In genomic region chr7:22700559-22701002, GRCh38 we compare ENCODE assay signal across 13 cellular contexts. TPM values are rescaled to one million over a fixed set of nuclear protein-coding genes. Genes with fewer than 3 reads are reported as not detected.
DNase-seq lines count a peak whose midpoint lies in the region; ATAC-seq and TF ChIP-seq lines count a peak whose summit lies in the region.
"Had no signal": no experiment of that assay in that cellular context is flagged by ENCODE, and none has a peak within 500 bp of the region (broad histone marks: within the 10 kb centered on the region; RNA-seq: fewer than 3 reads in every experiment).

No MANE protein-coding gene starts in this region.

- H3K4me3 Mint-ChIP-seq in activated T-cell treated with anti-CD3 and anti-CD28 coated beads, Interleukin-2, amount 50 U/mL, for 24 hours, result no peak overlapping the region
- H3K4me3 Mint-ChIP-seq in Calu3 (ENCODE audit: low read depth, unreplicated experiment), result no peak overlapping the region

- H3K4me1 ChIP-seq in colonic mucosa, result no peaks in the 10 kb centered on the region

- H3K27ac Mint-ChIP-seq in activated T-cell treated with anti-CD3 and anti-CD28 coated beads, Interleukin-2, amount 50 U/mL, for 24 hours, result peak overlapping the region; percentile 27
- H3K27ac Mint-ChIP-seq in Calu3 (ENCODE audit: unreplicated experiment), result no peak overlapping the region

- H3K36me3 Mint-ChIP-seq in activated T-cell treated with anti-CD3 and anti-CD28 coated beads, Interleukin-2, amount 50 U/mL, for 24 hours (ENCODE audit: low read depth), result no peaks in the 10 kb centered on the region
- no peaks in the 10 kb centered on the region for H3K36me3 Mint-ChIP-seq in Calu3 (ENCODE audit: insufficient read depth, unreplicated experiment)

- peaks cover 47% of the 10 kb centered on the region for H3K4me1 Mint-ChIP-seq in activated T-cell treated with anti-CD3 and anti-CD28 coated beads, Interleukin-2, amount 50 U/mL, for 24 hours (ENCODE audit: low read depth)
- H3K4me1 Mint-ChIP-seq in Calu3 (ENCODE audit: low read depth, unreplicated experiment), result peaks cover 27% of the 10 kb centered on the region

- TF ChIP-seq CTCF in cardiac fibroblast (IDR thresholded peaks at IDR 0.05; ENCODE audit: low read depth, low read length) (no peak), omental fat pad (IDR thresholded peaks at IDR 0.05) (no peak), Calu3 (IDR thresholded peaks at IDR 0.05; ENCODE audit: unreplicated experiment) (no peak), colonic mucosa (IDR thresholded peaks at IDR 0.05) (no peak)

- H3K36me3 ChIP-seq in colonic mucosa, result no peaks in the 10 kb centered on the region
- H3K36me3 ChIP-seq: tibial nerve had no signal

- no peak overlapping the region for H3K9ac ChIP-seq in colonic mucosa (ENCODE audit: low read depth in 2 of 2, low read length in 2 of 2)

- no peak for DNase-seq in activated T-cell treated with anti-CD3 and anti-CD28 coated beads, Interleukin-2, amount 50 U/mL, for 24 hours
- DNase-seq in activated T-cell treated with anti-CD3 and anti-CD28 coated beads, Interleukin-2, amount 50 U/mL, for 1 hour, result no peak
- DNase-seq in NCI-H226 (peak; percentile 67), cardiac fibroblast (ENCODE audit: low read depth in 2 of 2) (peak; percentile 54 to 89), omental fat pad (ENCODE audit: low spot score) (no peak), Calu3 (no peak), colonic mucosa (no peak)
- DNase-seq: GF-D8, NCI-H2029 treated with DMSO at 0.1 percent for 48 hours had no signal

- no peaks in the 10 kb centered on the region for H3K27me3 ChIP-seq in colonic mucosa
- H3K27me3 ChIP-seq: tibial nerve had no signal

- no peak overlapping the region for H3K4me3 ChIP-seq in cardiac fibroblast (replicated peaks in 1 of 2; ENCODE audit: low read depth in 2 of 2, low read length in 2 of 2)
- H3K4me3 ChIP-seq in colonic mucosa, result no peak overlapping the region
- H3K4me3 ChIP-seq: PC-9, tibial nerve had no signal

- H3K27me3 Mint-ChIP-seq in activated T-cell treated with anti-CD3 and anti-CD28 coated beads, Interleukin-2, amount 50 U/mL, for 24 hours, result no peaks in the 10 kb centered on the region
- H3K27me3 Mint-ChIP-seq in Calu3 (ENCODE audit: unreplicated experiment), result no peaks in the 10 kb centered on the region

- no TSS peak for BruUV-seq in Calu3 (replicated peaks; lab: Mats Ljungman, UMichigan)

- ATAC-seq in omental fat pad (ENCODE audit: low FRiP score), result peak; percentile 80
- no peak for ATAC-seq in HG02798 (IDR thresholded peaks at IDR 0.05; ENCODE audit: poor library complexity, unreplicated experiment)

- H3K9me3 ChIP-seq in colonic mucosa, result no peaks in the 10 kb centered on the region
- H3K9me3 ChIP-seq: tibial nerve had no signal

- no peak overlapping the region for H3K27ac ChIP-seq in colonic mucosa
- H3K27ac ChIP-seq: PC-9, tibial nerve had no signal

- CTCF ChIA-PET in Calu3 (lab: Charles Lee), result interaction anchor here (1.0 to 1.3 kb wide), 2 partner anchors 28 to 82 kb away, joined by 3 read pairs; no protein-coding TSS in a partner anchor

- H3K9me3 Mint-ChIP-seq in activated T-cell treated with anti-CD3 and anti-CD28 coated beads, Interleukin-2, amount 50 U/mL, for 24 hours, result no peaks in the 10 kb centered on the region
- peaks cover 5% of the 10 kb centered on the region for H3K9me3 Mint-ChIP-seq in Calu3 (ENCODE audit: low read depth, unreplicated experiment)

- intact Hi-C loops in Calu3 (cut with micrococcal nuclease; ENCODE audit: unreplicated experiment) (no loop called here), colonic mucosa (cut with DNase I) (no loop called here)

RNA-seq across cellular contexts. Expression of gene IL6, which starts 26.4 kb away (rescaled TPM):
- 100 to 1,000 TPM in 2 of 4 donors, 10 to 100 TPM in 2; 17.7 to 381 (median 111) TPM for total RNA-seq in omental fat pad
- 20.7 and 25.5 TPM in 2 replicates for total RNA-seq in Calu3 (2022)
- under 1 TPM in 1 of 2 donors, not detected in 1; 0.77 TPM for total RNA-seq in colonic mucosa
- total RNA-seq: T-helper 2 cell treated with Interferon-gamma antibody and Interleukin-4, amounts not matched to agents 100 ng/mL and 5 ng/mL, for 36 hours had no signal

Comparison
In these comparisons a context has a peak if more than half of its experiments do, and no peak if none do; other contexts are left out.
1. DNase-seq: peak in NCI-H226 (single experiment) and cardiac fibroblast (2 of 2); none in activated T-cell treated with anti-CD3 and anti-CD28 coated beads, Interleukin-2, amount 50 U/mL, for 24 hours (single experiment), activated T-cell treated with anti-CD3 and anti-CD28 coated beads, Interleukin-2, amount 50 U/mL, for 1 hour (single experiment), omental fat pad (single experiment), Calu3 (single experiment) and colonic mucosa (single experiment).
2. RNA of gene IL6, which starts 26.4 kb away (total RNA-seq): 17.7 to 381 TPM in omental fat pad and 20.7 to 25.5 TPM in Calu3; 0.77 TPM in colonic mucosa; every median in the first group is over 10 times any median in the second.